In the genomic region with DNA sequence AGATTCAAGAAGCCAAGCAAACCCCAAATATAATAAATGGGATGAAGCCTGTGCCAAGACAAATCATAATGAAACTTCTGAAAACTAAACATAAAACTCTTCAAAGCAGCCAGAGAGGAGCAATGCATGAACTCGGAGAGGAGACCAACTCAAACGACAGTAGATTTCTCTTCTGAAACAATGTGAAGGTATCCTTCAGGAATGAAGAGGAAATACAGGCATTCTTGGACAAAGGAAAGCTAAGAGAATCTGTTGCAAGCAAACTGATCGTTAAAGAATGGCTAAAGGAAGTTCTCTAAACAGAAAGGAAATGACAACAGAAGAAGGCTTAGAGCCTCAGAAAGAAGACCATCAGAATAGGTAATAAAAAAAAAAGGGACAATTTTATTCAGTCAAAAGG, we compare ENCODE assay signal across 13 cellular contexts. TPM values are rescaled to one million over a fixed set of nuclear protein-coding genes. Genes with fewer than 3 reads are reported as not detected.
DNase-seq lines count a peak whose midpoint lies in the region; ATAC-seq and TF ChIP-seq lines count a peak whose summit lies in the region.
"Had no signal": no experiment of that assay in that cellular context is flagged by ENCODE, and none has a peak within 500 bp of the region (broad histone marks: within the 10 kb centered on the region; RNA-seq: fewer than 3 reads in every experiment).

No MANE protein-coding gene starts in this region.

- no TSS peak for BruUV-seq in IMR-90 (replicated peaks; lab: Mats Ljungman, UMichigan)

- TF ChIP-seq CTCF in IMR-90 (conservative IDR thresholded peaks at IDR 0.05; ENCODE audit: low read depth, low read length) (no peak), osteoblast (IDR thresholded peaks at IDR 0.05; ENCODE audit: extremely low read depth, low read depth, low read length) (no peak), body of pancreas (IDR thresholded peaks at IDR 0.05) (no peak), smooth muscle cell (IDR thresholded peaks at IDR 0.05; ENCODE audit: borderline replicate concordance, insufficient read depth, poor library complexity, severe bottlenecking) (no peak)

- no peak overlapping the region for H3K56ac ChIP-seq in IMR-90 (ENCODE audit: extremely low read depth, insufficient read depth, low read length)

- no peak overlapping the region for H2AK9ac ChIP-seq in IMR-90 (replicated peaks; ENCODE audit: low read depth, low read length, poor library complexity)

- H3K9ac ChIP-seq in IMR-90 (ENCODE audit: low read depth, low read length): no peak overlapping the region
- H3K9ac ChIP-seq in smooth muscle cell (ENCODE audit: low read depth): no peak overlapping the region

- POLR2A ChIA-PET in IMR-90 (lab: Charles Lee; ENCODE audit: unreplicated experiment): no interaction called here

- dilution Hi-C loops in IMR-90 (cut with HindIII; ENCODE audit: low sequenced_read_pairs, unreplicated experiment): no loop called here

- H3K4me1 ChIP-seq in IMR-90 (ENCODE audit: control insufficient read depth, insufficient read depth, low read length): peaks cover 7% of the 10 kb centered on the region; the same call in 1 of the 2 replicates
- peaks cover 12% of the 10 kb centered on the region for H3K4me1 ChIP-seq in osteoblast (ENCODE audit: insufficient read depth, low read length)
- H3K4me1 ChIP-seq in body of pancreas: peaks cover 4% of the 10 kb centered on the region
- peaks cover 4% of the 10 kb centered on the region for H3K4me1 ChIP-seq in smooth muscle cell (ENCODE audit: low read depth)

- no peaks in the 10 kb centered on the region for H3K27me3 Mint-ChIP-seq in activated naive CD4-positive, alpha-beta T cell treated with anti-CD3 and anti-CD28 coated beads, Interleukin-2, amount 10 ng/mL, durations not matched to agents 7 days and 5 days
- H3K27me3 Mint-ChIP-seq in central memory CD8-positive, alpha-beta T cell: no peaks in the 10 kb centered on the region
- H3K27me3 Mint-ChIP-seq: progenitor cell of endocrine pancreas had no signal

- H3K36me3 Mint-ChIP-seq in activated naive CD4-positive, alpha-beta T cell treated with anti-CD3 and anti-CD28 coated beads, Interleukin-2, amount 10 ng/mL, durations not matched to agents 7 days and 5 days: peaks cover 30% of the 10 kb centered on the region
- H3K36me3 Mint-ChIP-seq in central memory CD8-positive, alpha-beta T cell (ENCODE audit: insufficient read depth): peaks cover 8% of the 10 kb centered on the region

- H2BK120ac ChIP-seq in IMR-90 (ENCODE audit: low read depth, low read length): no peak overlapping the region

- no peak for TF ChIP-seq RAD21 in IMR-90 (IDR thresholded peaks at IDR 0.05; ENCODE audit: low read length)

- CTCF ChIA-PET in activated naive CD4-positive, alpha-beta T cell treated with anti-CD3 and anti-CD28 coated beads, Interleukin-2, amount 10 ng/mL, durations not matched to agents 7 days and 5 days (lab: Charles Lee): no interaction called here
- CTCF ChIA-PET in IMR-90 (lab: Yijun Ruan, JAX): no interaction called here

- H3K27ac Mint-ChIP-seq in activated naive CD4-positive, alpha-beta T cell treated with anti-CD3 and anti-CD28 coated beads, Interleukin-2, amount 10 ng/mL, durations not matched to agents 7 days and 5 days: peak overlapping the region; percentile 2
- H3K27ac Mint-ChIP-seq in central memory CD8-positive, alpha-beta T cell (ENCODE audit: low read depth): peak overlapping the region; percentile 39
- H3K27ac Mint-ChIP-seq: progenitor cell of endocrine pancreas had no signal

- H3F3A ChIP-seq in smooth muscle cell (ENCODE audit: low read depth): no peaks in the 10 kb centered on the region

- no peak overlapping the region for H3K23ac ChIP-seq in IMR-90 (ENCODE audit: low read depth, low read length)

- DNase-seq in activated naive CD4-positive, alpha-beta T cell treated with anti-CD3 and anti-CD28 coated beads, Interleukin-2, amount 10 ng/mL, durations not matched to agents 7 days and 5 days: no peak
- no peak for DNase-seq in activated naive CD4-positive, alpha-beta T cell (lab: John Stamatoyannopoulos, UW)
- no peak for DNase-seq in IMR-90
- no peak for DNase-seq in central memory CD8-positive, alpha-beta T cell (ENCODE audit: low spot score in 2 of 2)
- no peak for DNase-seq in osteoblast (ENCODE audit: insufficient read length, low spot score, missing footprints)
- no peak for DNase-seq in body of pancreas
- no peak for DNase-seq in smooth muscle cell (lab: John Stamatoyannopoulos, UW; ENCODE audit: unreplicated experiment)
- DNase-seq: H7; NCI-H1048; NCI-H345; stimulated activated CD4-positive, alpha-beta T cell treated with anti-CD3 and anti-CD28 coated beads, Interleukin-1b, Interleukin-23, amount 100 ng/mL, for 48 hours had no signal

- H3K79me2 ChIP-seq in osteoblast (ENCODE audit: insufficient read depth, low read length) (peaks cover 100% of the 10 kb centered on the region), smooth muscle cell (ENCODE audit: low read depth) (peaks cover 100% of the 10 kb centered on the region)

- WGBS in IMR-90 (ENCODE audit: extremely low coverage in 2 of 2, insufficient read length in 1 of 2), 2 experiments: 20% methylated on average over 2 of the region's 3 CpGs; no CpG with 5 or more reads in 1 of the 2 experiments
- 68 to 73% methylated on average over 3 of the region's 3 CpGs for WGBS in body of pancreas, 2 donors
- 70% methylated on average over 3 of the region's 3 CpGs for WGBS in smooth muscle cell (ENCODE audit: low lambda C conversion rate)

- H2AK5ac ChIP-seq in IMR-90 (ENCODE audit: low read depth, low read length): no peak overlapping the region

- no peak overlapping the region for H3K4me3 ChIP-seq in IMR-90 (ENCODE audit: insufficient read depth, low read depth, low read length)
- H3K4me3 ChIP-seq in osteoblast (ENCODE audit: insufficient read depth, low read length): peak overlapping the region; percentile 1
- H3K4me3 ChIP-seq in body of pancreas: no peak overlapping the region
- H3K4me3 ChIP-seq in smooth muscle cell: no peak overlapping the region

- TF ChIP-seq POLR2A in IMR-90 (IDR thresholded peaks at IDR 0.05; ENCODE audit: low read depth, low read length) (no peak), body of pancreas (IDR thresholded peaks at IDR 0.05) (no peak)

- intact Hi-C loops in IMR-90 (cut with micrococcal nuclease) (no loop called here), body of pancreas (cut with DNase I) (no loop called here)

- H2AFZ ChIP-seq in IMR-90 (replicated peaks; ENCODE audit: low read length, poor library complexity): no peak overlapping the region
- peak overlapping the region; percentile 5 for H2AFZ ChIP-seq in osteoblast (ENCODE audit: low read length)
- no peak overlapping the region for H2AFZ ChIP-seq in smooth muscle cell (ENCODE audit: low read depth)

- no peak overlapping the region for H4K91ac ChIP-seq in IMR-90 (ENCODE audit: insufficient read depth, low read depth, low read length)

- H3K4me2 ChIP-seq in IMR-90 (ENCODE audit: low read depth, low read length) (peak overlapping the region; percentile 37), osteoblast (ENCODE audit: insufficient read depth, low read length) (peak overlapping the region; percentile 33), smooth muscle cell (no peak overlapping the region)

- no peak overlapping the region for H2BK15ac ChIP-seq in IMR-90 (ENCODE audit: low read depth, low read length)

- ATAC-seq in IMR-90 (ENCODE audit: low read depth): peak; percentile 25
- no peak for ATAC-seq in central memory CD8-positive, alpha-beta T cell (replicated peaks; ENCODE audit: extremely low read depth, poor library complexity, severe bottlenecking)
- no peak for ATAC-seq in body of pancreas
- no peak for ATAC-seq in HG03571 (IDR thresholded peaks at IDR 0.05; ENCODE audit: unreplicated experiment)

- H3K9me3 ChIP-seq in IMR-90 (ENCODE audit: control insufficient read depth, insufficient read depth, low read length): no peaks in the 10 kb centered on the region
- H3K9me3 ChIP-seq in osteoblast (ENCODE audit: low read depth, low read length): no peaks in the 10 kb centered on the region
- H3K9me3 ChIP-seq in body of pancreas: no peaks in the 10 kb centered on the region
- H3K9me3 ChIP-seq in smooth muscle cell (replicated peaks; ENCODE audit: low read depth): no peaks in the 10 kb centered on the region

- peaks cover 36% of the 10 kb centered on the region for H3K4me1 Mint-ChIP-seq in activated naive CD4-positive, alpha-beta T cell treated with anti-CD3 and anti-CD28 coated beads, Interleukin-2, amount 10 ng/mL, durations not matched to agents 7 days and 5 days
- H3K4me1 Mint-ChIP-seq in central memory CD8-positive, alpha-beta T cell: peaks cover 53% of the 10 kb centered on the region

- H3K9me1 ChIP-seq in IMR-90 (ENCODE audit: insufficient read depth, low read length): peaks cover 14% of the 10 kb centered on the region

- H3K27me3 ChIP-seq in IMR-90 (ENCODE audit: control insufficient read depth, insufficient read depth, low read length) (no peaks in the 10 kb centered on the region), osteoblast (ENCODE audit: insufficient read depth, low read length) (no peaks in the 10 kb centered on the region), body of pancreas (no peaks in the 10 kb centered on the region), smooth muscle cell (ENCODE audit: low read depth) (no peaks in the 10 kb centered on the region)

- H2BK5ac ChIP-seq in IMR-90 (ENCODE audit: low read depth, low read length, poor library complexity, severe bottlenecking): peak overlapping the region; percentile 18

- H3K27ac ChIP-seq in IMR-90 (ENCODE audit: insufficient read depth, low read length) (no peak overlapping the region; the same call in 1 of the 2 replicates), osteoblast (ENCODE audit: low read depth, low read length) (peak overlapping the region; percentile 53), body of pancreas (no peak overlapping the region), smooth muscle cell (ENCODE audit: low read depth) (no peak overlapping the region)

- no peak overlapping the region for H3K4me3 Mint-ChIP-seq in activated naive CD4-positive, alpha-beta T cell treated with anti-CD3 and anti-CD28 coated beads, Interleukin-2, amount 10 ng/mL, durations not matched to agents 7 days and 5 days
- no peak overlapping the region for H3K4me3 Mint-ChIP-seq in central memory CD8-positive, alpha-beta T cell

- no peak overlapping the region for H2BK20ac ChIP-seq in IMR-90 (ENCODE audit: low read depth, low read length)

- no peak overlapping the region for H3K18ac ChIP-seq in IMR-90 (ENCODE audit: low read depth, low read length)

- no peak overlapping the region for H4K5ac ChIP-seq in IMR-90 (ENCODE audit: low read depth, low read length)

- H3K9me3 Mint-ChIP-seq in activated naive CD4-positive, alpha-beta T cell treated with anti-CD3 and anti-CD28 coated beads, Interleukin-2, amount 10 ng/mL, durations not matched to agents 7 days and 5 days: no peaks in the 10 kb centered on the region
- H3K9me3 Mint-ChIP-seq in central memory CD8-positive, alpha-beta T cell: no peaks in the 10 kb centered on the region

- H3K79me1 ChIP-seq in IMR-90 (ENCODE audit: low read depth in 1 of 2, low read length in 2 of 2): peaks cover 29 to 94% of the 10 kb centered on the region in 2 experiments

- H4K20me1 ChIP-seq in IMR-90 (ENCODE audit: insufficient read depth, low read length) (peaks cover 55% of the 10 kb centered on the region), osteoblast (ENCODE audit: insufficient read depth, low read length) (peaks cover 40% of the 10 kb centered on the region), smooth muscle cell (ENCODE audit: low read depth) (peaks cover 100% of the 10 kb centered on the region)

- H3K36me3 ChIP-seq in IMR-90 (ENCODE audit: control insufficient read depth, insufficient read depth, low read length) (peaks cover 22% of the 10 kb centered on the region), osteoblast (ENCODE audit: insufficient read depth, low read length) (peaks cover 30% of the 10 kb centered on the region), body of pancreas (replicated peaks in 1 of 2; ENCODE audit: insufficient read depth in 1 of 2, low read depth in 2 of 2) (no peaks in the 10 kb centered on the region), smooth muscle cell (ENCODE audit: low read depth) (peaks cover 4% of the 10 kb centered on the region)

- H3K4ac ChIP-seq in IMR-90 (ENCODE audit: low read depth, low read length): no peak overlapping the region

- in situ Hi-C loops in IMR-90 (cut with MboI; ENCODE audit: low sequenced_read_pairs): no loop called here

- peak overlapping the region; percentile 28 to 33; a peak in 1 of 4 replicates for H4K8ac ChIP-seq in IMR-90 (ENCODE audit: low read depth in 2 of 2, low read length in 2 of 2)

- no peak overlapping the region for H3K14ac ChIP-seq in IMR-90 (replicated peaks; ENCODE audit: low read depth, low read length)

RNA-seq across cellular contexts. Expression of a gene that starts 6.6 kb away (rescaled TPM):
- total RNA-seq in IMR-90 (2012; rRNA removed): 14.3 and 14.4 TPM in 2 replicates
- 89.0 and 93.9 TPM in 2 replicates for polyA plus RNA-seq in IMR-90 (2012; rRNA removed)
- polyA plus RNA-seq in IMR-90 (2012; cell fraction: cytosol; rRNA removed): 41.2 and 78.7 TPM in 2 replicates
- 60.2 and 62.3 TPM in 2 replicates for polyA plus RNA-seq in IMR-90 (2012; cell fraction: nucleus; rRNA removed; ENCODE audit: low replicate concordance)
- 27.1 and 32.7 TPM in 2 replicates for total RNA-seq in osteoblast
- total RNA-seq in body of pancreas: 10 to 100 TPM; 12.2 to 17.5 TPM
- 20.3 and 32.9 TPM in 2 replicates for total RNA-seq in smooth muscle cell
- polyA plus RNA-seq in smooth muscle cell: 34.7 and 41.2 TPM in 2 replicates
